1 cellular context compared by ENCODE assay signal in genomic region chr14:103703433-103704385, GRCh38.
TF ChIP-seq lines count a peak whose summit lies in the region.

No MANE protein-coding gene starts in this region.

TF ChIP-seq in WTC11, 78 proteins besides CTCF, POLR2A, EP300 and RAD21 (continued from another document):
- TF ChIP-seq, protein P1, sequence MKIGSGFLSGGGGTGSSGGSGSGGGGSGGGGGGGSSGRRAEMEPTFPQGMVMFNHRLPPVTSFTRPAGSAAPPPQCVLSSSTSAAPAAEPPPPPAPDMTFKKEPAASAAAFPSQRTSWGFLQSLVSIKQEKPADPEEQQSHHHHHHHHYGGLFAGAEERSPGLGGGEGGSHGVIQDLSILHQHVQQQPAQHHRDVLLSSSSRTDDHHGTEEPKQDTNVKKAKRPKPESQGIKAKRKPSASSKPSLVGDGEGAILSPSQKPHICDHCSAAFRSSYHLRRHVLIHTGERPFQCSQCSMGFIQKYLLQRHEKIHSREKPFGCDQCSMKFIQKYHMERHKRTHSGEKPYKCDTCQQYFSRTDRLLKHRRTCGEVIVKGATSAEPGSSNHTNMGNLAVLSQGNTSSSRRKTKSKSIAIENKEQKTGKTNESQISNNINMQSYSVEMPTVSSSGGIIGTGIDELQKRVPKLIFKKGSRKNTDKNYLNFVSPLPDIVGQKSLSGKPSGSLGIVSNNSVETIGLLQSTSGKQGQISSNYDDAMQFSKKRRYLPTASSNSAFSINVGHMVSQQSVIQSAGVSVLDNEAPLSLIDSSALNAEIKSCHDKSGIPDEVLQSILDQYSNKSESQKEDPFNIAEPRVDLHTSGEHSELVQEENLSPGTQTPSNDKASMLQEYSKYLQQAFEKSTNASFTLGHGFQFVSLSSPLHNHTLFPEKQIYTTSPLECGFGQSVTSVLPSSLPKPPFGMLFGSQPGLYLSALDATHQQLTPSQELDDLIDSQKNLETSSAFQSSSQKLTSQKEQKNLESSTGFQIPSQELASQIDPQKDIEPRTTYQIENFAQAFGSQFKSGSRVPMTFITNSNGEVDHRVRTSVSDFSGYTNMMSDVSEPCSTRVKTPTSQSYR (CRISPR knock-in tag; IDR thresholded peaks at IDR 0.05) = no peak
- TF ChIP-seq SP1 (CRISPR knock-in tag; conservative IDR thresholded peaks at IDR 0.05) = no peak
- TF ChIP-seq ZNF317 (CRISPR knock-in tag; IDR thresholded peaks at IDR 0.05; ENCODE audit: borderline replicate concordance, low read depth) = no peak
- no peak for TF ChIP-seq SMAD4 (CRISPR knock-in tag; IDR thresholded peaks at IDR 0.05)
- no peak for TF ChIP-seq ZNF232 (CRISPR knock-in tag; IDR thresholded peaks at IDR 0.05)
- TF ChIP-seq, protein P2, sequence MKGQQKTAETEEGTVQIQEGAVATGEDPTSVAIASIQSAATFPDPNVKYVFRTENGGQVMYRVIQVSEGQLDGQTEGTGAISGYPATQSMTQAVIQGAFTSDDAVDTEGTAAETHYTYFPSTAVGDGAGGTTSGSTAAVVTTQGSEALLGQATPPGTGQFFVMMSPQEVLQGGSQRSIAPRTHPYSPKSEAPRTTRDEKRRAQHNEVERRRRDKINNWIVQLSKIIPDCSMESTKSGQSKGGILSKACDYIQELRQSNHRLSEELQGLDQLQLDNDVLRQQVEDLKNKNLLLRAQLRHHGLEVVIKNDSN (CRISPR knock-in tag; IDR thresholded peaks at IDR 0.05) = no peak
- no peak for TF ChIP-seq MLX (CRISPR knock-in tag; IDR thresholded peaks at IDR 0.05)
- TF ChIP-seq RELA (CRISPR knock-in tag; IDR thresholded peaks at IDR 0.05; ENCODE audit: borderline replicate concordance) = no peak
- no peak for TF ChIP-seq E2F1 (CRISPR knock-in tag; IDR thresholded peaks at IDR 0.05)
- no peak for TF ChIP-seq ZNF263 (CRISPR knock-in tag; IDR thresholded peaks at IDR 0.05; ENCODE audit: low read depth)
- TF ChIP-seq IRF2 (CRISPR knock-in tag; IDR thresholded peaks at IDR 0.05; ENCODE audit: borderline replicate concordance, low read depth) = no peak
- TF ChIP-seq, protein P3, sequence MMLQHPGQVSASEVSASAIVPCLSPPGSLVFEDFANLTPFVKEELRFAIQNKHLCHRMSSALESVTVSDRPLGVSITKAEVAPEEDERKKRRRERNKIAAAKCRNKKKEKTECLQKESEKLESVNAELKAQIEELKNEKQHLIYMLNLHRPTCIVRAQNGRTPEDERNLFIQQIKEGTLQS (CRISPR knock-in tag; conservative IDR thresholded peaks at IDR 0.05) = no peak
- no peak for TF ChIP-seq KAT7 (CRISPR knock-in tag; IDR thresholded peaks at IDR 0.05; ENCODE audit: borderline replicate concordance)
- no peak for TF ChIP-seq HMGA2 (CRISPR knock-in tag; IDR thresholded peaks at IDR 0.05)
- TF ChIP-seq, protein P4, sequence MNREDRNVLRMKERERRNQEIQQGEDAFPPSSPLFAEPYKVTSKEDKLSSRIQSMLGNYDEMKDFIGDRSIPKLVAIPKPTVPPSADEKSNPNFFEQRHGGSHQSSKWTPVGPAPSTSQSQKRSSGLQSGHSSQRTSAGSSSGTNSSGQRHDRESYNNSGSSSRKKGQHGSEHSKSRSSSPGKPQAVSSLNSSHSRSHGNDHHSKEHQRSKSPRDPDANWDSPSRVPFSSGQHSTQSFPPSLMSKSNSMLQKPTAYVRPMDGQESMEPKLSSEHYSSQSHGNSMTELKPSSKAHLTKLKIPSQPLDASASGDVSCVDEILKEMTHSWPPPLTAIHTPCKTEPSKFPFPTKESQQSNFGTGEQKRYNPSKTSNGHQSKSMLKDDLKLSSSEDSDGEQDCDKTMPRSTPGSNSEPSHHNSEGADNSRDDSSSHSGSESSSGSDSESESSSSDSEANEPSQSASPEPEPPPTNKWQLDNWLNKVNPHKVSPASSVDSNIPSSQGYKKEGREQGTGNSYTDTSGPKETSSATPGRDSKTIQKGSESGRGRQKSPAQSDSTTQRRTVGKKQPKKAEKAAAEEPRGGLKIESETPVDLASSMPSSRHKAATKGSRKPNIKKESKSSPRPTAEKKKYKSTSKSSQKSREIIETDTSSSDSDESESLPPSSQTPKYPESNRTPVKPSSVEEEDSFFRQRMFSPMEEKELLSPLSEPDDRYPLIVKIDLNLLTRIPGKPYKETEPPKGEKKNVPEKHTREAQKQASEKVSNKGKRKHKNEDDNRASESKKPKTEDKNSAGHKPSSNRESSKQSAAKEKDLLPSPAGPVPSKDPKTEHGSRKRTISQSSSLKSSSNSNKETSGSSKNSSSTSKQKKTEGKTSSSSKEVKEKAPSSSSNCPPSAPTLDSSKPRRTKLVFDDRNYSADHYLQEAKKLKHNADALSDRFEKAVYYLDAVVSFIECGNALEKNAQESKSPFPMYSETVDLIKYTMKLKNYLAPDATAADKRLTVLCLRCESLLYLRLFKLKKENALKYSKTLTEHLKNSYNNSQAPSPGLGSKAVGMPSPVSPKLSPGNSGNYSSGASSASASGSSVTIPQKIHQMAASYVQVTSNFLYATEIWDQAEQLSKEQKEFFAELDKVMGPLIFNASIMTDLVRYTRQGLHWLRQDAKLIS (CRISPR knock-in tag; IDR thresholded peaks at IDR 0.05; ENCODE audit: borderline replicate concordance) = no peak
- TF ChIP-seq, protein P5, sequence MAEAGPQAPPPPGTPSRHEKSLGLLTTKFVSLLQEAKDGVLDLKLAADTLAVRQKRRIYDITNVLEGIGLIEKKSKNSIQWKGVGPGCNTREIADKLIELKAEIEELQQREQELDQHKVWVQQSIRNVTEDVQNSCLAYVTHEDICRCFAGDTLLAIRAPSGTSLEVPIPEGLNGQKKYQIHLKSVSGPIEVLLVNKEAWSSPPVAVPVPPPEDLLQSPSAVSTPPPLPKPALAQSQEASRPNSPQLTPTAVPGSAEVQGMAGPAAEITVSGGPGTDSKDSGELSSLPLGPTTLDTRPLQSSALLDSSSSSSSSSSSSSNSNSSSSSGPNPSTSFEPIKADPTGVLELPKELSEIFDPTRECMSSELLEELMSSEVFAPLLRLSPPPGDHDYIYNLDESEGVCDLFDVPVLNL (CRISPR knock-in tag; IDR thresholded peaks at IDR 0.05; ENCODE audit: borderline replicate concordance, low read depth) = no peak
